ENCODE assay signal across 1 cellular context in the genomic region with DNA sequence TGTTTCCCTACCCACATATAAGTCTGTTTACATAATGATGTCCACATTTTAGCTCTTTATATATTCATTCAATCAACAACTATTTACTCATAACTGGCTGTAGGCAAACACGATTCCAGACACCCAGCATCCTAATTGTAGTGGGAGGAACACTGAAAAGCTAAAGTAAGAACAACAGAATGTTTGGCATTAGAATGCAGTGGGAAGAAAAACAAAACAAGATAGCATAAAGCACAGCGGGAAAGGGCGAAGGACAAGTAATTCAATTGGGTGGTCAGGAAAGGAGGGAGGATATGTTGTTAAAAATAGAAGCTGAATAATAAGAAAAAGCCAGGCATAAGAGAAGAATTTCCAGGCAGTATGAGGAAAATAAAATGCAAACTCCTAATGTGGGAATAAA.
TF ChIP-seq lines count a peak whose summit lies in the region.

No MANE protein-coding gene starts in this region.

TF ChIP-seq in GM23338, 12 proteins besides CTCF, POLR2A, EP300 and RAD21:
- no peak for TF ChIP-seq CREB1 (CRISPR knock-in tag; IDR thresholded peaks at IDR 0.05; ENCODE audit: low read depth)
- TF ChIP-seq, protein P1, sequence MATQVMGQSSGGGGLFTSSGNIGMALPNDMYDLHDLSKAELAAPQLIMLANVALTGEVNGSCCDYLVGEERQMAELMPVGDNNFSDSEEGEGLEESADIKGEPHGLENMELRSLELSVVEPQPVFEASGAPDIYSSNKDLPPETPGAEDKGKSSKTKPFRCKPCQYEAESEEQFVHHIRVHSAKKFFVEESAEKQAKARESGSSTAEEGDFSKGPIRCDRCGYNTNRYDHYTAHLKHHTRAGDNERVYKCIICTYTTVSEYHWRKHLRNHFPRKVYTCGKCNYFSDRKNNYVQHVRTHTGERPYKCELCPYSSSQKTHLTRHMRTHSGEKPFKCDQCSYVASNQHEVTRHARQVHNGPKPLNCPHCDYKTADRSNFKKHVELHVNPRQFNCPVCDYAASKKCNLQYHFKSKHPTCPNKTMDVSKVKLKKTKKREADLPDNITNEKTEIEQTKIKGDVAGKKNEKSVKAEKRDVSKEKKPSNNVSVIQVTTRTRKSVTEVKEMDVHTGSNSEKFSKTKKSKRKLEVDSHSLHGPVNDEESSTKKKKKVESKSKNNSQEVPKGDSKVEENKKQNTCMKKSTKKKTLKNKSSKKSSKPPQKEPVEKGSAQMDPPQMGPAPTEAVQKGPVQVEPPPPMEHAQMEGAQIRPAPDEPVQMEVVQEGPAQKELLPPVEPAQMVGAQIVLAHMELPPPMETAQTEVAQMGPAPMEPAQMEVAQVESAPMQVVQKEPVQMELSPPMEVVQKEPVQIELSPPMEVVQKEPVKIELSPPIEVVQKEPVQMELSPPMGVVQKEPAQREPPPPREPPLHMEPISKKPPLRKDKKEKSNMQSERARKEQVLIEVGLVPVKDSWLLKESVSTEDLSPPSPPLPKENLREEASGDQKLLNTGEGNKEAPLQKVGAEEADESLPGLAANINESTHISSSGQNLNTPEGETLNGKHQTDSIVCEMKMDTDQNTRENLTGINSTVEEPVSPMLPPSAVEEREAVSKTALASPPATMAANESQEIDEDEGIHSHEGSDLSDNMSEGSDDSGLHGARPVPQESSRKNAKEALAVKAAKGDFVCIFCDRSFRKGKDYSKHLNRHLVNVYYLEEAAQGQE (IDR thresholded peaks at IDR 0.05; ENCODE audit: unreplicated experiment): no peak
- TF ChIP-seq EZH2 (IDR thresholded peaks at IDR 0.05; ENCODE audit: low read depth, unreplicated experiment): no peak
